11 cellular contexts compared by ENCODE assay signal in genomic region chr7:154436560-154436959, GRCh38.
"Had no signal": no experiment of that assay in that cellular context is flagged by ENCODE, and none has a peak within 500 bp of the region (broad histone marks: within the 10 kb centered on the region; RNA-seq: fewer than 3 reads in every experiment).

No MANE protein-coding gene starts in this region.

- H3K4me2 ChIP-seq: GM23338 had no signal

- H3K36me3 ChIP-seq: HAP-1 had no signal

- DNase-seq: GM23248, GOT3, H7, H9, HCEC 1CT, HFFc6 had no signal

- H3K4me3 Mint-ChIP-seq: GM23338, H9, HFFc6 had no signal

- H3K9me3 ChIP-seq: HAP-1 had no signal

- H3K27ac Mint-ChIP-seq: GM23338, HFFc6 had no signal

- FAIRE-seq: H1, H54 had no signal

- H3K4me1 Mint-ChIP-seq: GM23338, H9 had no signal

- ATAC-seq: GM23338, HCT116 had no signal

- H3K9ac ChIP-seq: GM23248 had no signal

- H3K27ac ChIP-seq: GM23248 had no signal

- H3K9me3 Mint-ChIP-seq: GM23338, H9 had no signal

- H3K4me3 ChIP-seq: GM23248, GM23338, HAP-1 had no signal

- H2AFZ ChIP-seq: GM23248, GM23338 had no signal

- H3K4me1 ChIP-seq: HAP-1 had no signal
